13 cellular contexts compared by ENCODE assay signal in the genomic region with DNA sequence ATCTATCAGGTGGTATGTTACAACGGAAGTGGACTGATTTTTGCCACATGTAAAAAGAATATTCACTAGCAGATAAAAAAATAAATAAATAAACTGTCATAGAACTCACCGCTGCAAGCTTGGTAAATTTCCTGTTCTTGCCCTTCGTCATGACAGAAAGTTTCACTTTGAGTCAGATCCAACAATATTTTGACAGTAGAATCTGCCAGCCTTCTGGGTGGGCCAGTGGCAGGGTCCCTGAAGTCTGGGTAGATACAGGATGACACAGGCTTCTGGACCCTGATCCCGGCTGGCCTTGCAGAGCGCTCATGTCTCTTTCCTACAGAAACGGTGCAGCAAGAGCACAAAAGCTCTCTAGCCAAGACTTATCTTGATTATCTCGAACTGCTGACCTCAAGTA.
DNase-seq lines count a peak whose midpoint lies in the region; ATAC-seq, FAIRE-seq and TF ChIP-seq lines count a peak whose summit lies in the region.
"Had no signal": no experiment of that assay in that cellular context is flagged by ENCODE, and none has a peak within 500 bp of the region (broad histone marks: within the 10 kb centered on the region; RNA-seq: fewer than 3 reads in every experiment).

No MANE protein-coding gene starts in this region.

- peak; percentile 44 for FAIRE-seq in GM18507 (lab: Jason Lieb, UNC)
- FAIRE-seq: G401.6 had no signal

- H3K4me2 ChIP-seq in KMS-11: peak overlapping the region; percentile 86

- H3K4me3 ChIP-seq in KMS-11 (IDR thresholded peaks at IDR 0.05; ENCODE audit: insufficient read depth, low read depth, low read length): no peak overlapping the region
- H3K4me3 ChIP-seq: right atrium auricular region had no signal

- H3K9ac ChIP-seq in KMS-11: no peak overlapping the region

- POLR2A ChIA-PET in RWPE1 (lab: Yijun Ruan, JAX; ENCODE audit: low non-redundant PET): no interaction called here

- DNase-seq in GM18507 (ENCODE audit: extremely low spot score, insufficient read length, low read depth): no peak
- DNase-seq in GM20000 (ENCODE audit: low spot score): no peak
- no peak for DNase-seq in RWPE1 (ENCODE audit: low spot score)
- DNase-seq in NCI-H774 (lab: John Stamatoyannopoulos, UW): no peak
- DNase-seq in HuH-7 (ENCODE audit: low spot score): no peak
- DNase-seq: BE2C, NCI-H510A treated with DMSO at 0.1 percent for 48 hours had no signal

- peak overlapping the region; percentile 28; the same call in 1 of the 2 replicates for H3K27ac ChIP-seq in KMS-11
- H3K27ac ChIP-seq in RWPE1: no peak overlapping the region
- H3K27ac ChIP-seq: HL-60, right atrium auricular region had no signal

- no peak for TF ChIP-seq CTCF in KMS-11 (conservative IDR thresholded peaks at IDR 0.05; ENCODE audit: low read depth, low read length)
- no peak for TF ChIP-seq CTCF in GM20000 (IDR thresholded peaks at IDR 0.05; ENCODE audit: extremely low read depth, missing control alignments)
- TF ChIP-seq CTCF in RWPE1 (conservative IDR thresholded peaks at IDR 0.05; ENCODE audit: low read depth): no peak

- H3K36me3 ChIP-seq in KMS-11 (ENCODE audit: insufficient read depth): no peaks in the 10 kb centered on the region
- H3K36me3 ChIP-seq: BE2C, right atrium auricular region had no signal

- peaks cover 65% of the 10 kb centered on the region for H3K4me1 ChIP-seq in KMS-11 (ENCODE audit: low read depth, poor library complexity, severe bottlenecking)
- H3K4me1 ChIP-seq: BE2C, right atrium auricular region had no signal

- H4K20me1 ChIP-seq in KMS-11 (ENCODE audit: insufficient read depth): no peaks in the 10 kb centered on the region

- H3K79me2 ChIP-seq in KMS-11 (ENCODE audit: insufficient read depth, low read depth): no peaks in the 10 kb centered on the region

- ATAC-seq in GM19395 (IDR thresholded peaks at IDR 0.05; ENCODE audit: unreplicated experiment) (peak; percentile 87), HG02938 (IDR thresholded peaks at IDR 0.05; ENCODE audit: unreplicated experiment) (peak; percentile 59)

- CTCF ChIA-PET in RWPE1 (lab: Yijun Ruan, JAX): no interaction called here

- H2AFZ ChIP-seq in KMS-11 (ENCODE audit: low read depth): peak overlapping the region; percentile 39

- no peaks in the 10 kb centered on the region for H3K27me3 ChIP-seq in KMS-11 (ENCODE audit: insufficient read depth, low read depth)
- H3K27me3 ChIP-seq: BE2C, right atrium auricular region had no signal
